16 cellular contexts compared by ENCODE assay signal in genomic region chr4:125187221-125187620, GRCh38.
A peak's percentile ranks its signal among the peaks of the same experiment; 100 is the strongest.
DNase-seq lines count a peak whose midpoint lies in the region; ATAC-seq, FAIRE-seq and TF ChIP-seq lines count a peak whose summit lies in the region.
"Had no signal": no experiment of that assay in that cellular context is flagged by ENCODE, and none has a peak within 500 bp of the region (broad histone marks: within the 10 kb centered on the region; RNA-seq: fewer than 3 reads in every experiment).

No MANE protein-coding gene starts in this region.

- H3K27ac ChIP-seq in body of pancreas (no peak overlapping the region), heart right ventricle (peak overlapping the region in 1 of 10 donors; percentile 28)
- H3K27ac ChIP-seq: A549 had no signal

- ATAC-seq in body of pancreas (no peak), heart right ventricle (no peak)
- ATAC-seq: A549 had no signal

- FAIRE-seq in A204.1 (lab: Jason Lieb, UNC) = peak; percentile 11
- peak; percentile 82 for FAIRE-seq in bronchial epithelial cell (lab: Jason Lieb, UNC)
- FAIRE-seq: A549 had no signal

- TF ChIP-seq CTCF in HFFc6 (IDR thresholded peaks at IDR 0.05) (no peak), bronchial epithelial cell (IDR thresholded peaks at IDR 0.05; ENCODE audit: insufficient read depth, low read length, severe bottlenecking) (no peak), body of pancreas (IDR thresholded peaks at IDR 0.05) (no peak), heart right ventricle (IDR thresholded peaks at IDR 0.05) (no peak)

- H3K4me3 ChIP-seq in bronchial epithelial cell (ENCODE audit: low read depth, low read length) (no peak overlapping the region), body of pancreas (no peak overlapping the region), heart right ventricle (no peak overlapping the region)
- H3K4me3 ChIP-seq: A549 had no signal

- H3K36me3 Mint-ChIP-seq in HFFc6 (ENCODE audit: low read depth) = no peaks in the 10 kb centered on the region
- H3K36me3 Mint-ChIP-seq: activated naive CD4-positive, alpha-beta T cell treated with anti-CD3 and anti-CD28 coated beads, Interleukin-2, amount 50 U/mL, for 24 hours had no signal

- H3K9me3 Mint-ChIP-seq in HFFc6 = no peaks in the 10 kb centered on the region
- H3K9me3 Mint-ChIP-seq: nephron had no signal

- peak; percentile 78 for DNase-seq in HFFc6
- DNase-seq in bronchial epithelial cell (ENCODE audit: low read depth) = peak; percentile 98
- peak; percentile 83 for DNase-seq in iris pigment epithelial cell (ENCODE audit: low read depth)
- DNase-seq in body of pancreas = no peak
- no peak for DNase-seq in GM19238 (ENCODE audit: insufficient read length, low spot score)
- no peak for DNase-seq in stimulated activated CD4-positive, alpha-beta T cell treated with anti-CD3 and anti-CD28 coated beads, Interleukin-15, amount 100 ng/mL, for 24 hours
- no peak for DNase-seq in heart right ventricle
- DNase-seq: cerebellar nuclear complex; Karpas-422; NCI-H510A; stimulated activated CD4-positive, alpha-beta T cell treated with anti-CD3 and anti-CD28 coated beads, Interleukin-4, amount 100 ng/mL, for 24 hours; trophoblast cell had no signal

- H3K27ac Mint-ChIP-seq in HFFc6 = peak overlapping the region; percentile 74
- H3K27ac Mint-ChIP-seq: activated naive CD4-positive, alpha-beta T cell treated with anti-CD3 and anti-CD28 coated beads, Interleukin-2, amount 50 U/mL, for 24 hours; nephron had no signal

- H3K4me1 ChIP-seq in body of pancreas (no peaks in the 10 kb centered on the region), heart right ventricle (peaks cover 0 to 11% (median 0%) of the 10 kb centered on the region in 9 donors)
- H3K4me1 ChIP-seq: A549 had no signal

- H3K27me3 ChIP-seq in bronchial epithelial cell (ENCODE audit: control insufficient read depth, insufficient read depth, low read length) (no peaks in the 10 kb centered on the region), body of pancreas (no peaks in the 10 kb centered on the region), heart right ventricle (no peaks in the 10 kb centered on the region)

- no peaks in the 10 kb centered on the region for H3K36me3 ChIP-seq in bronchial epithelial cell (ENCODE audit: control insufficient read depth, insufficient read depth, low read length)
- no peaks in the 10 kb centered on the region for H3K36me3 ChIP-seq in body of pancreas (replicated peaks in 1 of 2; ENCODE audit: insufficient read depth in 1 of 2, low read depth in 2 of 2)
- H3K36me3 ChIP-seq in heart right ventricle = no peaks in the 10 kb centered on the region

- H3K27me3 Mint-ChIP-seq in HFFc6 (ENCODE audit: insufficient read depth) = no peaks in the 10 kb centered on the region

- no peak for TF ChIP-seq POLR2A in body of pancreas (IDR thresholded peaks at IDR 0.05)

- intact Hi-C loops in body of pancreas (cut with DNase I) = no loop called here
- intact Hi-C loops in heart right ventricle (cut with DNase I) = no loop called here

- H3K4me3 Mint-ChIP-seq in HFFc6 = peak overlapping the region; percentile 8; the same call in 1 of the 2 replicates
- H3K4me3 Mint-ChIP-seq: activated naive CD4-positive, alpha-beta T cell treated with anti-CD3 and anti-CD28 coated beads, Interleukin-2, amount 50 U/mL, for 24 hours; nephron had no signal

- H3K9me3 ChIP-seq in body of pancreas (no peaks in the 10 kb centered on the region), heart right ventricle (no peaks in the 10 kb centered on the region)
- H3K9me3 ChIP-seq: A549 had no signal

- peaks cover 56% of the 10 kb centered on the region for H3K4me1 Mint-ChIP-seq in HFFc6 (ENCODE audit: low read depth)
- H3K4me1 Mint-ChIP-seq: activated naive CD4-positive, alpha-beta T cell treated with anti-CD3 and anti-CD28 coated beads, Interleukin-2, amount 50 U/mL, for 24 hours; nephron had no signal

Comparison
In these comparisons a context has a peak if more than half of its experiments do, and no peak if none do; other contexts are left out.
1. DNase-seq: peak in HFFc6 (single experiment), bronchial epithelial cell (single experiment) and iris pigment epithelial cell (single experiment); none in body of pancreas (0 of 4), GM19238 (single experiment), stimulated activated CD4-positive, alpha-beta T cell treated with anti-CD3 and anti-CD28 coated beads, Interleukin-15, amount 100 ng/mL, for 24 hours (single experiment) and heart right ventricle (0 of 2).